ENCODE assay signal across 16 cellular contexts in genomic region chr10:21625623-21626229, GRCh38.
"Had no signal": no experiment of that assay in that cellular context is flagged by ENCODE, and none has a peak within 500 bp of the region (broad histone marks: within the 10 kb centered on the region; RNA-seq: fewer than 3 reads in every experiment).

No MANE protein-coding gene starts in this region.

- H3K4me3 ChIP-seq: ascending aorta, colonic mucosa, heart left ventricle, prostate gland, spleen, suprapubic skin had no signal

- DNase-seq: activated CD4-positive, alpha-beta T cell treated with anti-CD3 and anti-CD28 coated beads, Interleukin-2, amount 50 U/mL, for 48 hours; activated CD8-positive, alpha-beta memory T cell treated with anti-CD3 and anti-CD28 coated beads, Interleukin-2, amount 50 U/mL, for 48 hours; colonic mucosa; effector CD4-positive, alpha-beta T cell; heart left ventricle; naive B cell; spleen; stimulated activated CD4-positive, alpha-beta T cell treated with anti-CD3 and anti-CD28 coated beads, Interleukin-2, amount 100 ng/mL, for 24 hours; stimulated activated naive CD8-positive, alpha-beta T cell treated with anti-CD3 and anti-CD28 coated beads, Interleukin-15, Interleukin-2, amounts not matched to agents 100 U/mL and 50 U/mL, for 24 hours had no signal

- H3K27me3 ChIP-seq: ascending aorta, colonic mucosa, heart left ventricle, spleen, suprapubic skin had no signal

- H3K4me1 ChIP-seq: ascending aorta, colonic mucosa, prostate gland, suprapubic skin had no signal

- H3K36me3 ChIP-seq: colonic mucosa, prostate gland had no signal

- H3K27ac ChIP-seq: ascending aorta, colonic mucosa, heart left ventricle, prostate gland, suprapubic skin had no signal

- H3K27ac Mint-ChIP-seq: activated T-helper 2 cell treated with anti-CD3 and anti-CD28 coated beads, Interferon-gamma antibody, Interleukin-2, Interleukin-4, amounts not matched to agents 10 μg/mL and 5 μg/mL and 100 μg/mL, durations not matched to agents 14 hours and 24 hours and 36 hours; naive B cell; type B pancreatic cell had no signal

- H3K27me3 Mint-ChIP-seq: naive B cell, type B pancreatic cell had no signal

- H3K4me1 Mint-ChIP-seq: naive B cell had no signal

- H3K9me3 ChIP-seq: ascending aorta, colonic mucosa, heart left ventricle, prostate gland, suprapubic skin had no signal

- ATAC-seq: activated CD4-positive, CD25-positive, alpha-beta regulatory T cell treated with anti-CD3 and anti-CD28 coated beads, Interleukin-2, amount 50 U/mL, for 24 hours; sciatic nerve; stimulated activated naive CD8-positive, alpha-beta T cell treated with anti-CD3 and anti-CD28 coated beads, Interleukin-15, Interleukin-2, amounts not matched to agents 100 U/mL and 50 U/mL, for 24 hours had no signal

- H3K4me3 Mint-ChIP-seq: type B pancreatic cell had no signal

- H3K9me3 Mint-ChIP-seq: activated T-helper 2 cell treated with anti-CD3 and anti-CD28 coated beads, Interferon-gamma antibody, Interleukin-2, Interleukin-4, amounts not matched to agents 10 μg/mL and 5 μg/mL and 100 μg/mL, durations not matched to agents 14 hours and 24 hours and 36 hours; naive B cell had no signal
